9 cellular contexts compared by ENCODE assay signal in the genomic region with DNA sequence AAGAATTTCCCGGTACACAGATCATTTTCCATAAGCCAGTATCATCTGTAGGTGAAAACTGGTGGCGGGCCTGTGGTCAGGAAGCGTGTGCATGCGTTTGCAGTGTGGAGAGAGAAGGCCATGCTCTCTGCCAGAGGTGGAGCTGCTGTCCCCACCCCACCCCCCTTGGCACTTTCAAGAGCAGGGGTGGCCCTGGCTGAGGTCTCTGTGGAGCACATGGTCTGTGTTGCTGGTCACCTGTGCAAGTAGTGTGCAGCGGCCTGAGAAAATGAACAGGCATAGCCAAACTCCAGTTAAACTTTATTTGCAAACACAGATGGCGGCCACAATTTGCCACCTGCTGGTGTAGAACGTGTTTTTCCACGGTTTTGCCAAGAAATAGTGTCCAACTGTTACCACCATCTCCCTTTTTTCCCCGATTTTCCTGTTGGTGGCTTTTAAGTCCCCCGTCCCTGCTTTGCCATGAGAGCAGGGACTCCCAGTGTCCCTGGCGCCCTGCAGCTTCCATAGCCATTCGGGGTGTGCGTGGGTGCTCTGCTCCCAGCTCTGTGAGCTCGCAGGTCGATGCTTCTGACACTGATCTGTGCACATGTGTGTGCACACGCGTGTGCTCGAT. TPM values are rescaled to one million over a fixed set of nuclear protein-coding genes. Genes with fewer than 3 reads are reported as not detected.
A peak's percentile ranks its signal among the peaks of the same experiment; 100 is the strongest.
DNase-seq lines count a peak whose midpoint lies in the region; ATAC-seq, FAIRE-seq and TF ChIP-seq lines count a peak whose summit lies in the region.
"Had no signal": no experiment of that assay in that cellular context is flagged by ENCODE, and none has a peak within 500 bp of the region (broad histone marks: within the 10 kb centered on the region; RNA-seq: fewer than 3 reads in every experiment).

No MANE protein-coding gene starts in this region.

- no peak for ATAC-seq in K562
- no peak for ATAC-seq in naive thymus-derived CD8-positive, alpha-beta T cell
- no peak for ATAC-seq in HG03139 (IDR thresholded peaks at IDR 0.05; ENCODE audit: unreplicated experiment)
- no peak for ATAC-seq in HG02642 (IDR thresholded peaks at IDR 0.05; ENCODE audit: poor library complexity, unreplicated experiment)
- ATAC-seq in GM18867 (IDR thresholded peaks at IDR 0.05; ENCODE audit: unreplicated experiment): no peak
- ATAC-seq in HG03196 (IDR thresholded peaks at IDR 0.05; ENCODE audit: unreplicated experiment): no peak

- H3K4me1 ChIP-seq in CD8-positive, alpha-beta memory T cell (ENCODE audit: insufficient read depth, low read length): peaks cover 26% of the 10 kb centered on the region
- peaks cover 20% of the 10 kb centered on the region for H3K4me1 ChIP-seq in Karpas-422 (ENCODE audit: low read length)
- peaks cover 14 to 61% of the 10 kb centered on the region in 2 experiments for H3K4me1 ChIP-seq in K562 (replicated peaks in 1 of 2; ENCODE audit: control insufficient read depth in 2 of 2, insufficient read depth in 2 of 2, low read length in 2 of 2)

- H3K27ac Mint-ChIP-seq in CD8-positive, alpha-beta memory T cell: peak overlapping the region in 2 of 8 donors; percentile 54 to 66
- peak overlapping the region in 4 of 10 donors; percentile 6 to 85 (median 48) for H3K27ac Mint-ChIP-seq in naive thymus-derived CD8-positive, alpha-beta T cell

- H3K36me3 ChIP-seq in CD8-positive, alpha-beta memory T cell (ENCODE audit: insufficient read depth, low read length): peaks cover 11% of the 10 kb centered on the region
- H3K36me3 ChIP-seq in Karpas-422 (ENCODE audit: insufficient read depth, low read length): no peaks in the 10 kb centered on the region; the same call in 1 of the 2 replicates
- peaks cover 67% of the 10 kb centered on the region for H3K36me3 ChIP-seq in K562 (ENCODE audit: control insufficient read depth, insufficient read depth, low read length)

- H3K79me2 ChIP-seq in Karpas-422 (ENCODE audit: low read length) (peaks cover 31% of the 10 kb centered on the region), K562 (ENCODE audit: control insufficient read depth, insufficient read depth, low read length) (peaks cover 37% of the 10 kb centered on the region)

- peaks cover 5% of the 10 kb centered on the region for H3K9me1 ChIP-seq in K562 (ENCODE audit: control insufficient read depth, insufficient read depth, low read length)

- H3K4me3 Mint-ChIP-seq in CD8-positive, alpha-beta memory T cell: peak overlapping the region; percentile 87 to 93 (median 89)
- peak overlapping the region; percentile 28 to 95 (median 85) for H3K4me3 Mint-ChIP-seq in naive thymus-derived CD8-positive, alpha-beta T cell

- H3K4me2 ChIP-seq in Karpas-422 (ENCODE audit: low read depth, low read length, poor library complexity, severe bottlenecking) (no peak overlapping the region), K562 (ENCODE audit: insufficient read depth, low read length) (peak overlapping the region; percentile 30; the same call in 1 of the 2 replicates)

- H3K36me3 Mint-ChIP-seq in CD8-positive, alpha-beta memory T cell: peaks cover 0 to 57% (median 2%) of the 10 kb centered on the region in 3 donors
- H3K36me3 Mint-ChIP-seq in naive thymus-derived CD8-positive, alpha-beta T cell: peaks cover 0 to 35% (median 5%) of the 10 kb centered on the region in 3 donors

- H3K27me3 ChIP-seq in CD8-positive, alpha-beta memory T cell (ENCODE audit: insufficient read depth, low read length, poor library complexity, severe bottlenecking): no peaks in the 10 kb centered on the region
- no peaks in the 10 kb centered on the region for H3K27me3 ChIP-seq in Karpas-422 (ENCODE audit: low read length)
- no peaks in the 10 kb centered on the region for H3K27me3 ChIP-seq in K562 (ENCODE audit: control insufficient read depth in 2 of 2, insufficient read depth in 2 of 2, low read length in 2 of 2)

- DNase-seq in CD8-positive, alpha-beta memory T cell: no peak
- DNase-seq in Karpas-422 (no peak), K562 (ENCODE audit: extremely low read depth in 1 of 4, low spot score in 3 of 4) (peak in 3 of 4 experiments; percentile 19 to 27 (median 23))
- no peak for DNase-seq in naive thymus-derived CD8-positive, alpha-beta T cell

- TSS peak; percentile 43 for BruUV-seq in K562 (replicated peaks; lab: Mats Ljungman, UMichigan)

- H3K9ac ChIP-seq in Karpas-422 (ENCODE audit: low read length) (peak overlapping the region; percentile 83; the same call in 1 of the 2 replicates), K562 (ENCODE audit: insufficient read depth in 1 of 2, low read depth in 2 of 2, low read length in 2 of 2) (peak overlapping the region; percentile 86 to 98; a peak in 3 of 4 replicates)

- H3K9me2 ChIP-seq in Karpas-422 (replicated peaks; ENCODE audit: insufficient read depth, low read length): no peaks in the 10 kb centered on the region

- FAIRE-seq in K562 (lab: Jason Lieb, UNC): peak; percentile 15
- FAIRE-seq: GM18507 had no signal

- TF ChIP-seq RAD21 in K562 (CRISPR knock-in tag; conservative IDR thresholded peaks at IDR 0.05 in 1 of 2, IDR thresholded peaks at IDR 0.05 in 1 of 2): no peak

- no peaks in the 10 kb centered on the region for H3K9me3 Mint-ChIP-seq in CD8-positive, alpha-beta memory T cell
- H3K9me3 Mint-ChIP-seq in naive thymus-derived CD8-positive, alpha-beta T cell: no peaks in the 10 kb centered on the region

- 86% methylated on average over 18 of the region's 18 CpGs for WGBS in K562 (ENCODE audit: insufficient coverage, low coverage, missing lambda C conversion rate)

- no peak for TF ChIP-seq POLR2A in K562 (conservative IDR thresholded peaks at IDR 0.05)

- 0 out of 6 replicates have a peak, but pooled peaks of 1 of the 3 experiments have one; percentile 13 for TF ChIP-seq CTCF in K562 (IDR thresholded peaks at IDR 0.05 in 2 of 3, conservative IDR thresholded peaks at IDR 0.05 in 1 of 3; ENCODE audit: insufficient read depth in 2 of 3, low read depth in 1 of 3, low read length in 3 of 3)

- H2AFZ ChIP-seq in Karpas-422 (ENCODE audit: low read length) (no peak overlapping the region), K562 (ENCODE audit: low read depth, low read length) (no peak overlapping the region)

- no peaks in the 10 kb centered on the region for H3K27me3 Mint-ChIP-seq in CD8-positive, alpha-beta memory T cell
- H3K27me3 Mint-ChIP-seq in naive thymus-derived CD8-positive, alpha-beta T cell: no peaks in the 10 kb centered on the region

- no peak for TF ChIP-seq EP300 in K562 (IDR thresholded peaks at IDR 0.05; ENCODE audit: low read length)

- H4K20me1 ChIP-seq in Karpas-422 (ENCODE audit: insufficient read depth, low read depth, low read length) (peaks cover 29% of the 10 kb centered on the region), K562 (replicated peaks; ENCODE audit: control insufficient read depth, insufficient read depth, low read length) (peaks cover 20% of the 10 kb centered on the region)

- POLR2A ChIA-PET in CD8-positive, alpha-beta memory T cell (lab: Charles Lee): no interaction called here
- POLR2A ChIA-PET in K562 (lab: Yijun Ruan, JAX): interaction anchor here (1.7 to 2.9 kb wide), 2 partner anchors 10 to 15 kb away, joined by 6 to 19 read pairs; no protein-coding TSS in a partner anchor
- POLR2A ChIA-PET in naive thymus-derived CD8-positive, alpha-beta T cell (lab: Charles Lee): no interaction called here

- no peak overlapping the region for H3K27ac ChIP-seq in CD8-positive, alpha-beta memory T cell (ENCODE audit: low read depth, low read length)
- no peak overlapping the region for H3K27ac ChIP-seq in Karpas-422 (ENCODE audit: low read length)
- H3K27ac ChIP-seq in K562 (ENCODE audit: extremely low read depth, low read depth, low read length): peak overlapping the region; percentile 29; the same call in 1 of the 3 replicates

- H3K4me1 Mint-ChIP-seq in CD8-positive, alpha-beta memory T cell: peaks cover 27 to 31% (median 31%) of the 10 kb centered on the region in 3 donors
- H3K4me1 Mint-ChIP-seq in naive thymus-derived CD8-positive, alpha-beta T cell: peaks cover 15 to 40% (median 28%) of the 10 kb centered on the region in 4 donors

- CTCF ChIA-PET in CD8-positive, alpha-beta memory T cell (lab: Charles Lee): interaction anchor here (0.9 to 1.1 kb wide), 2 partner anchors 40 to 77 kb away, joined by 3 to 4 read pairs; no protein-coding TSS in a partner anchor
- CTCF ChIA-PET in K562 (lab: Yijun Ruan, JAX; ENCODE audit: low intra/inter-chr PET ratio): no interaction called here

- in situ Hi-C loops in K562 (cut with MboI): loop anchor here (5.0 to 10.0 kb wide), 3 partner anchors 62 to 310 kb away; a partner anchor contains a TSS

- H3K9me3 ChIP-seq in CD8-positive, alpha-beta memory T cell (ENCODE audit: low read length): no peaks in the 10 kb centered on the region
- H3K9me3 ChIP-seq in Karpas-422 (ENCODE audit: low read length): no peaks in the 10 kb centered on the region
- H3K9me3 ChIP-seq in K562 (replicated peaks; ENCODE audit: control insufficient read depth, insufficient read depth, low read depth, low read length): no peaks in the 10 kb centered on the region

- intact Hi-C loops in K562 (cut with micrococcal nuclease): loop anchor here (10.0 kb wide), 2 partner anchors 190 to 320 kb away; no protein-coding TSS in a partner anchor

- H3K4me3 ChIP-seq in CD8-positive, alpha-beta memory T cell (ENCODE audit: low read length): peak overlapping the region; percentile 39
- H3K4me3 ChIP-seq in Karpas-422 (ENCODE audit: low read length) (no peak overlapping the region; the same call in 1 of the 2 replicates), K562 (peak overlapping the region; percentile 71)

RNA-seq across cellular contexts. Expression of a gene that starts 2.5 kb away (rescaled TPM):
- total RNA-seq in CD8-positive, alpha-beta memory T cell: 100 to 1,000 TPM; 159 to 166 TPM
- 101 TPM for polyA plus RNA-seq in CD8-positive, alpha-beta memory T cell
- 53.5 and 109 TPM in 2 replicates for total RNA-seq in Karpas-422 (2014; rRNA removed; shearing (Covaris generic); ENCODE audit: low replicate concordance)
- total RNA-seq in K562 (2011; cell fraction: chromatin; rRNA removed; ENCODE audit: low replicate concordance): 21.6 and 87.3 TPM in 2 replicates
- total RNA-seq in K562 (2011; cell fraction: nucleolus; rRNA removed): 87.6 and 87.7 TPM in 2 replicates
- 41.0 and 41.6 TPM in 2 replicates for total RNA-seq in K562 (2011; cell fraction: nucleoplasm; rRNA removed)
- 223 and 261 TPM in 2 replicates for total RNA-seq in K562 (2014; rRNA removed)
- 22.5 and 32.1 TPM in 2 replicates for total RNA-seq in K562 (2014; rRNA removed; fragmentation: Illumina TruSeq; extraction: Trizol)
- total RNA-seq in K562 (2015; rRNA removed; fragmentation: Illumina TruSeq; extraction: Trizol): 125 and 136 TPM in 2 replicates
- total RNA-seq in K562 (2021): 159 and 160 TPM in 2 replicates
- 57.6 and 67.4 TPM in 2 replicates for polyA plus RNA-seq in K562 (2011; rRNA removed)
- polyA plus RNA-seq in K562 (2011; cell fraction: cytosol; rRNA removed): 69.2 and 237 TPM in 2 replicates
- polyA plus RNA-seq in K562 (2011; cell fraction: nucleus; rRNA removed): 65.6 and 116 TPM in 2 replicates
- 109 and 153 TPM in 2 replicates for polyA plus RNA-seq in K562 (2012)
- polyA plus RNA-seq in K562 (2014; fragmentation: Illumina TruSeq; extraction: Trizol): 49.3 and 107 TPM in 2 replicates
- 10 to 100 TPM in 1 of 2 experiments, 1 to 10 TPM in 1; 5.0 to 21.6 TPM for polyA plus RNA-seq in K562 (2014; fragmentation: Nextera tagmentation; extraction: Ambion mirVana)
- polyA plus RNA-seq in K562 (2014; rRNA removed): 192 and 201 TPM in 2 replicates
- polyA minus RNA-seq in K562 (2011; rRNA and poly(A)+ RNA removed): 16.1 and 32.6 TPM in 2 replicates
- polyA minus RNA-seq in K562 (2011; cell fraction: cytosol; rRNA and poly(A)+ RNA removed): 51.8 and 55.0 TPM in 2 replicates
- polyA minus RNA-seq in K562 (2011; cell fraction: nucleus; rRNA and poly(A)+ RNA removed): 42.8 and 44.0 TPM in 2 replicates
- total RNA-seq in naive thymus-derived CD8-positive, alpha-beta T cell: 10 to 100 TPM; 61.1 to 64.0 TPM
- polyA plus RNA-seq in naive thymus-derived CD8-positive, alpha-beta T cell: 10 to 100 TPM; 66.2 to 93.9 (median 68.9) TPM

Comparison
In these comparisons a context has a peak if more than half of its experiments do, and no peak if none do; other contexts are left out.
1. DNase-seq: peak in K562 (3 of 4); none in CD8-positive, alpha-beta memory T cell (0 of 5), Karpas-422 (single experiment) and naive thymus-derived CD8-positive, alpha-beta T cell (0 of 10).